In the genomic region with DNA sequence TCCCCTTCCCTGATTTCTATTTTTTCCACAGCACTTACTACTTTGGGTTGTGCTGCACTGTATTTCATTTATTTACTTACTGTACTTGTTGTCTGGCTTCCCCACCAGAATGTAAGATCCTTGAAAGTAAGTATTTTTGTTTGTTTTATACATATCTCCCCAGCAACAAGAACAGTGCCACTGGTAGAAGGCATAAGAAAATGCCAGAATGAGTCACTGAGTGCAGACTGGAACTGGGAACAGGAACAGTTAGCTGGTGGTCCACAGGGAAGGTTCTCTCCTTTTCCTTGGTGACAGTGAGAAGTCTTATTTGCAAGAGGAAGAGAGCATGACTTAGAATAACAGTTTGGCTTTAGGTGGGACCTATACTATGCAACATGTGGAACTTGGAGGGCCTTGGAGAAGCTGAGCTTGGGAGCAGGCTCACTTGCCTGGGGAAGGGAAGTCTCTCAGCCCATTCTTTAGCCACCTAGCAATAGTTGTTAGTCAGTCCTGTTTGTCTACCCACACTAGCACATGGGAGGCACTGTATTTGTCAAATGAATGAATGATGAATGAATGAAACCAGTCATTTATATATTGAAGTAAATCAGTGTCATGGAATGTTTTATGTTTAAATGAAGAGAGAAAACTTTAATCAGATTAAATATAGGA, we compare ENCODE assay signal across 11 cellular contexts.
DNase-seq lines count a peak whose midpoint lies in the region; ATAC-seq and TF ChIP-seq lines count a peak whose summit lies in the region.
"Had no signal": no experiment of that assay in that cellular context is flagged by ENCODE, and none has a peak within 500 bp of the region (broad histone marks: within the 10 kb centered on the region; RNA-seq: fewer than 3 reads in every experiment).

No MANE protein-coding gene starts in this region.

- H3K36me3 ChIP-seq in ovary, result no peaks in the 10 kb centered on the region

- DNase-seq in NOMO-1 treated with DMSO at 0.1 percent for 48 hours (lab: John Stamatoyannopoulos, UW; ENCODE audit: unreplicated experiment) (peak; percentile 26), NOMO-1 treated with dmso at 0.1 percent for 144 hours (lab: John Stamatoyannopoulos, UW; ENCODE audit: unreplicated experiment) (no peak), renal cortical epithelial cell (ENCODE audit: low read depth) (peak; percentile 89), chondrocyte (ENCODE audit: low spot score) (no peak), ovary (no peak)
- no peak for DNase-seq in stimulated activated CD4-positive, alpha-beta T cell treated with anti-CD3 and anti-CD28 coated beads, Interleukin-2, amount 100 ng/mL, for 48 hours
- DNase-seq: activated CD4-positive, CD25-positive, alpha-beta regulatory T cell; NCI-H2029 had no signal

- no peaks in the 10 kb centered on the region for H3K27me3 ChIP-seq in ovary

- no peak overlapping the region for H3K27ac Mint-ChIP-seq in activated T-helper 17 cell treated with anti-CD3 and anti-CD28 coated beads, Interleukin-2, amount 50 U/mL, for 72 hours
- no peak overlapping the region for H3K27ac Mint-ChIP-seq in chondrocyte (ENCODE audit: unreplicated experiment)
- H3K27ac Mint-ChIP-seq: natural killer cell treated with Interleukin-12 subunit alpha and Interleukin-12 subunit beta and Interleukin-15 and Interleukin-18, amount 100 ng/mL, for 72 hours had no signal

- no peak overlapping the region for H3K4me3 ChIP-seq in ovary

- no peak for TF ChIP-seq CTCF in chondrocyte (IDR thresholded peaks at IDR 0.05)
- TF ChIP-seq CTCF in ovary (IDR thresholded peaks at IDR 0.05), result no peak

- peak; percentile 30 for ATAC-seq in HG02678 (IDR thresholded peaks at IDR 0.05; ENCODE audit: unreplicated experiment)
- ATAC-seq in activated T-helper 17 cell treated with anti-CD3 and anti-CD28 coated beads, Interleukin-2, amount 50 U/mL, for 72 hours (replicated peaks), result peak; percentile 21

- no peak for TF ChIP-seq EP300 in ovary (IDR thresholded peaks at IDR 0.05)

- intact Hi-C loops in ovary (cut with DNase I), result no loop called here

- H3K9me3 Mint-ChIP-seq in activated T-helper 17 cell treated with anti-CD3 and anti-CD28 coated beads, Interleukin-2, amount 50 U/mL, for 72 hours, result peaks cover 4% of the 10 kb centered on the region
- H3K9me3 Mint-ChIP-seq in chondrocyte (ENCODE audit: low read depth), result peaks cover 14% of the 10 kb centered on the region
- H3K9me3 Mint-ChIP-seq: natural killer cell treated with Interleukin-12 subunit alpha and Interleukin-12 subunit beta and Interleukin-15 and Interleukin-18, amount 100 ng/mL, for 72 hours had no signal

- no peaks in the 10 kb centered on the region for H3K36me3 Mint-ChIP-seq in activated T-helper 17 cell treated with anti-CD3 and anti-CD28 coated beads, Interleukin-2, amount 50 U/mL, for 72 hours (ENCODE audit: low read depth)
- H3K36me3 Mint-ChIP-seq in chondrocyte (ENCODE audit: low read depth), result peaks cover 3% of the 10 kb centered on the region
- H3K36me3 Mint-ChIP-seq: natural killer cell treated with Interleukin-12 subunit alpha and Interleukin-12 subunit beta and Interleukin-15 and Interleukin-18, amount 100 ng/mL, for 72 hours had no signal

- no peak overlapping the region for H3K27ac ChIP-seq in ovary

- no peak overlapping the region for H3K4me3 Mint-ChIP-seq in activated T-helper 17 cell treated with anti-CD3 and anti-CD28 coated beads, Interleukin-2, amount 50 U/mL, for 72 hours
- H3K4me3 Mint-ChIP-seq in chondrocyte (ENCODE audit: unreplicated experiment), result no peak overlapping the region
- H3K4me3 Mint-ChIP-seq: natural killer cell treated with Interleukin-12 subunit alpha and Interleukin-12 subunit beta and Interleukin-15 and Interleukin-18, amount 100 ng/mL, for 72 hours had no signal

- no peaks in the 10 kb centered on the region for H3K9me3 ChIP-seq in ovary

- H3K4me1 Mint-ChIP-seq in activated T-helper 17 cell treated with anti-CD3 and anti-CD28 coated beads, Interleukin-2, amount 50 U/mL, for 72 hours, result no peaks in the 10 kb centered on the region
- H3K4me1 Mint-ChIP-seq in chondrocyte (ENCODE audit: low read depth), result peaks cover 9% of the 10 kb centered on the region

- no peaks in the 10 kb centered on the region for H3K27me3 Mint-ChIP-seq in activated T-helper 17 cell treated with anti-CD3 and anti-CD28 coated beads, Interleukin-2, amount 50 U/mL, for 72 hours
- H3K27me3 Mint-ChIP-seq in chondrocyte (ENCODE audit: low read depth), result no peaks in the 10 kb centered on the region
- H3K27me3 Mint-ChIP-seq: natural killer cell treated with Interleukin-12 subunit alpha and Interleukin-12 subunit beta and Interleukin-15 and Interleukin-18, amount 100 ng/mL, for 72 hours had no signal

- no peak for TF ChIP-seq POLR2A in ovary (IDR thresholded peaks at IDR 0.05)

- H3K4me1 ChIP-seq in ovary (ENCODE audit: insufficient read depth), result no peaks in the 10 kb centered on the region

Comparison
In these comparisons a context has a peak if more than half of its experiments do, and no peak if none do; other contexts are left out.
1. DNase-seq: peak in NOMO-1 treated with DMSO at 0.1 percent for 48 hours (single experiment) and renal cortical epithelial cell (single experiment); none in NOMO-1 treated with dmso at 0.1 percent for 144 hours (single experiment), chondrocyte (single experiment), ovary (0 of 5) and stimulated activated CD4-positive, alpha-beta T cell treated with anti-CD3 and anti-CD28 coated beads, Interleukin-2, amount 100 ng/mL, for 48 hours (0 of 2).